ENCODE assay signal across 27 cellular contexts in genomic region chr1:82386365-82387069, GRCh38.
DNase-seq lines count a peak whose midpoint lies in the region; ATAC-seq and TF ChIP-seq lines count a peak whose summit lies in the region.
"Had no signal": no experiment of that assay in that cellular context is flagged by ENCODE, and none has a peak within 500 bp of the region (broad histone marks: within the 10 kb centered on the region; RNA-seq: fewer than 3 reads in every experiment).

No MANE protein-coding gene starts in this region.

- TF ChIP-seq CTCF in GM23338 (conservative IDR thresholded peaks at IDR 0.05; ENCODE audit: low read depth in 2 of 2) (no peak), Panc1 (IDR thresholded peaks at IDR 0.05) (0 out of 2 replicates have a peak, but pooled peaks have one; percentile 12), hepatocyte (IDR thresholded peaks at IDR 0.05; ENCODE audit: poor library complexity) (no peak), BE2C (IDR thresholded peaks at IDR 0.05; ENCODE audit: low read depth, low read length) (no peak)

- H3K79me2 ChIP-seq in GM23338 (replicated peaks; ENCODE audit: insufficient read depth) (no peaks in the 10 kb centered on the region), hepatocyte (no peaks in the 10 kb centered on the region)

- no peaks in the 10 kb centered on the region; the same call in 1 of the 2 replicates for H3K9me2 ChIP-seq in GM23338 (ENCODE audit: insufficient read depth)
- no peaks in the 10 kb centered on the region for H3K9me2 ChIP-seq in hepatocyte (replicated peaks; ENCODE audit: insufficient read depth)

- H3K36me3 ChIP-seq in GM23338 (ENCODE audit: insufficient read depth) (no peaks in the 10 kb centered on the region), Panc1 (ENCODE audit: control insufficient read depth, insufficient read depth, low read length) (no peaks in the 10 kb centered on the region), hepatocyte (replicated peaks; ENCODE audit: insufficient read depth, low read depth) (no peaks in the 10 kb centered on the region), BE2C (no peaks in the 10 kb centered on the region)
- H3K36me3 ChIP-seq: HAP-1, suprapubic skin had no signal

- DNase-seq in DMS153 (lab: John Stamatoyannopoulos, UW) (peak; percentile 32), DMS153 treated with DMSO at 0.1 percent for 48 hours (lab: John Stamatoyannopoulos, UW; ENCODE audit: unreplicated experiment) (no peak), GM23338 (ENCODE audit: low spot score) (no peak), Panc1 (ENCODE audit: low read depth, low spot score) (no peak), hepatocyte (ENCODE audit: low spot score) (peak; percentile 6), posterior vena cava (ENCODE audit: low spot score) (no peak), BE2C (no peak)
- DNase-seq: activated CD4-positive, alpha-beta T cell treated with anti-CD3 and anti-CD28 coated beads for 1 hour; activated effector memory CD4-positive, alpha-beta T cell treated with anti-CD3 and anti-CD28 coated beads, Interleukin-2, amount 50 U/mL, for 16 hours; activated naive CD8-positive, alpha-beta T cell treated with anti-CD3 and anti-CD28 coated beads, Interleukin-2, amount 10 ng/mL, durations not matched to agents 7 days and 5 days; CD4-positive, alpha-beta T cell; DMS 273 treated with DMSO at 0.1 percent for 48 hours; glutamatergic neuron; islet precursor cell; KG1; midbrain; MM.1S; naive thymus-derived CD4-positive, alpha-beta T cell; NCI-H2227 treated with DMSO at 0.1 percent for 48 hours; nucleus accumbens; stimulated activated naive CD4-positive, alpha-beta T cell; T-helper 2 cell had no signal

- no peaks in the 10 kb centered on the region for H4K20me1 ChIP-seq in GM23338 (replicated peaks; ENCODE audit: insufficient read depth)
- no peaks in the 10 kb centered on the region for H4K20me1 ChIP-seq in hepatocyte (ENCODE audit: insufficient read depth, poor library complexity, severe bottlenecking)

- H3K27ac ChIP-seq in GM23338 (ENCODE audit: low read depth) (no peak overlapping the region), Panc1 (ENCODE audit: low read length) (no peak overlapping the region), hepatocyte (no peak overlapping the region)
- H3K27ac ChIP-seq: 22Rv1, RWPE1, suprapubic skin had no signal

- H3K36me3 Mint-ChIP-seq in GM23338 (ENCODE audit: low read depth), result no peaks in the 10 kb centered on the region
- H3K36me3 Mint-ChIP-seq: activated naive CD8-positive, alpha-beta T cell treated with anti-CD3 and anti-CD28 coated beads, Interleukin-2, amount 10 ng/mL, durations not matched to agents 7 days and 5 days; naive thymus-derived CD4-positive, alpha-beta T cell had no signal

- CTCF ChIA-PET in Panc1 (lab: Charles Lee), result no interaction called here

- 59% methylated on average over 3 of the region's 3 CpGs for WGBS in hepatocyte (ENCODE audit: low lambda C conversion rate, missing lambda C conversion rate)

- H3K27me3 ChIP-seq in GM23338 (ENCODE audit: insufficient read depth), result no peaks in the 10 kb centered on the region
- no peaks in the 10 kb centered on the region for H3K27me3 ChIP-seq in Panc1 (ENCODE audit: control insufficient read depth, insufficient read depth, low read length)
- H3K27me3 ChIP-seq in hepatocyte, result no peaks in the 10 kb centered on the region
- no peaks in the 10 kb centered on the region for H3K27me3 ChIP-seq in BE2C
- H3K27me3 ChIP-seq: suprapubic skin had no signal

- H3K4me2 ChIP-seq in GM23338 (no peak overlapping the region), hepatocyte (no peak overlapping the region)

- H3F3A ChIP-seq in GM23338 (replicated peaks; ENCODE audit: low read depth), result no peaks in the 10 kb centered on the region

- H3K9me3 ChIP-seq in Panc1 (ENCODE audit: control insufficient read depth, insufficient read depth, low read depth, low read length) (peaks cover 3% of the 10 kb centered on the region; the same call in 1 of the 2 replicates), hepatocyte (ENCODE audit: low read depth) (no peaks in the 10 kb centered on the region), BE2C (no peaks in the 10 kb centered on the region)
- H3K9me3 ChIP-seq: HAP-1, suprapubic skin had no signal

- no peak overlapping the region for H3K27ac Mint-ChIP-seq in GM23338
- H3K27ac Mint-ChIP-seq: activated naive CD8-positive, alpha-beta T cell treated with anti-CD3 and anti-CD28 coated beads, Interleukin-2, amount 10 ng/mL, durations not matched to agents 7 days and 5 days; CD4-positive, alpha-beta T cell had no signal

- peaks cover 5% of the 10 kb centered on the region for H3K27me3 Mint-ChIP-seq in GM23338 (ENCODE audit: insufficient read depth, low read depth, poor library complexity)
- H3K27me3 Mint-ChIP-seq: activated naive CD8-positive, alpha-beta T cell treated with anti-CD3 and anti-CD28 coated beads, Interleukin-2, amount 10 ng/mL, durations not matched to agents 7 days and 5 days; CD4-positive, alpha-beta T cell had no signal

- H3K4me1 ChIP-seq in GM23338 (ENCODE audit: insufficient read depth), result no peaks in the 10 kb centered on the region
- no peaks in the 10 kb centered on the region for H3K4me1 ChIP-seq in Panc1 (ENCODE audit: control insufficient read depth, insufficient read depth, low read length)
- no peaks in the 10 kb centered on the region for H3K4me1 ChIP-seq in hepatocyte (ENCODE audit: insufficient read depth)
- H3K4me1 ChIP-seq in BE2C, result no peaks in the 10 kb centered on the region
- H3K4me1 ChIP-seq: HAP-1, suprapubic skin had no signal

- H3K4me3 ChIP-seq in GM23338 (no peak overlapping the region), Panc1 (ENCODE audit: low read depth in 2 of 2, low read length in 2 of 2) (no peak overlapping the region), hepatocyte (no peak overlapping the region), BE2C (ENCODE audit: low read depth, low read length) (no peak overlapping the region)
- H3K4me3 ChIP-seq: HAP-1, suprapubic skin had no signal

- H3K4me3 Mint-ChIP-seq in GM23338, result no peak overlapping the region
- H3K4me3 Mint-ChIP-seq: activated naive CD8-positive, alpha-beta T cell treated with anti-CD3 and anti-CD28 coated beads, Interleukin-2, amount 10 ng/mL, durations not matched to agents 7 days and 5 days; CD4-positive, alpha-beta T cell; naive thymus-derived CD4-positive, alpha-beta T cell had no signal

- no TSS peak for BruUV-seq in Panc1 (replicated peaks; lab: Mats Ljungman, UMichigan)

- intact Hi-C loops in Panc1 (cut with micrococcal nuclease; ENCODE audit: unreplicated experiment) (loop anchor here (10.0 kb wide), 1 partner anchor 228 kb away; no protein-coding TSS in a partner anchor), posterior vena cava (cut with DNase I) (no loop called here)

- peak overlapping the region; percentile 76 for H2AFZ ChIP-seq in GM23338
- H2AFZ ChIP-seq in hepatocyte, result no peak overlapping the region

- in situ Hi-C loops in Panc1 (cut with HindIII; ENCODE audit: low pct_unique_long_range_greater_than_20kb, low sequenced_read_pairs), result no loop called here

- peaks cover 5% of the 10 kb centered on the region; the same call in 2 of the 3 replicates for H3K4me1 Mint-ChIP-seq in GM23338
- H3K4me1 Mint-ChIP-seq: activated naive CD8-positive, alpha-beta T cell treated with anti-CD3 and anti-CD28 coated beads, Interleukin-2, amount 10 ng/mL, durations not matched to agents 7 days and 5 days; naive thymus-derived CD4-positive, alpha-beta T cell had no signal

- POLR2A ChIA-PET in Panc1 (lab: Charles Lee), result interaction anchor here (0.6 kb wide), 1 partner anchor 270 kb away, joined by 3 read pairs; no protein-coding TSS in a partner anchor

- ATAC-seq in GM23338 (no peak), Panc1 (no peak), HG03378 (IDR thresholded peaks at IDR 0.05; ENCODE audit: unreplicated experiment) (no peak)
- ATAC-seq: naive thymus-derived CD4-positive, alpha-beta T cell had no signal

- H3K9me3 Mint-ChIP-seq in GM23338, result no peaks in the 10 kb centered on the region
- H3K9me3 Mint-ChIP-seq: CD4-positive, alpha-beta T cell had no signal

TF ChIP-seq in GM23338, 12 proteins besides CTCF, POLR2A, EP300 and RAD21:
- TF ChIP-seq EZH2phosphoT487 (IDR thresholded peaks at IDR 0.05; ENCODE audit: unreplicated experiment) (no peak), ZNF331 (CRISPR knock-in tag; IDR thresholded peaks at IDR 0.05; ENCODE audit: low read depth) (no peak)
TF ChIP-seq in GM23338: peak in this region for 0.

Comparison
In these comparisons a context has a peak if more than half of its experiments do, and no peak if none do; other contexts are left out.
1. DNase-seq: peak in DMS153 (single experiment) and hepatocyte (single experiment); none in DMS153 treated with DMSO at 0.1 percent for 48 hours (single experiment), GM23338 (single experiment), Panc1 (single experiment), posterior vena cava (single experiment) and BE2C (single experiment).